Comparison of ENCODE assay signal across 9 cellular contexts in the genomic region with DNA sequence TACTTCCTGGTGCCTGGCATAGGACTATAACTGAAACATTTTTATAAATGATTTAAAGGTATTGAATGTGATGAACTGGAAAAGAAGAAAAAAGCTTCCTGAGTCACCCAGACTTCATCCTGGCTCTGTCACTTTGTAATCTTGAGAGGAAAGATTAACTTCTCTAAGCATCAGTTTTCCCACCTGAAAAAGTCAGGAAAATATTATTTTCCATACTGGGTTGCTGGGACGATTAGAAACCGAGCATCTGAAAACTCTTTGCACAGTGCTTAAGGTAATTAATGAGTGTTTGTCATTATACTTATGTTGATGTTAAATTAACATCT.
DNase-seq lines count a peak whose midpoint lies in the region; TF ChIP-seq lines count a peak whose summit lies in the region.
"Had no signal": no experiment of that assay in that cellular context is flagged by ENCODE, and none has a peak within 500 bp of the region (broad histone marks: within the 10 kb centered on the region; RNA-seq: fewer than 3 reads in every experiment).

No MANE protein-coding gene starts in this region.

- H3K4me3 Mint-ChIP-seq in T-helper 1 cell treated with Interleukin-12 subunit alpha and Interleukin-12 subunit beta and Interleukin-4 antibody, amounts not matched to agents 30 μg/mL and 1 μg/mL, for 36 hours = no peak overlapping the region
- H3K4me3 Mint-ChIP-seq: effector memory CD8-positive, alpha-beta T cell had no signal

- no peak for TF ChIP-seq CTCF in WI38 (IDR thresholded peaks at IDR 0.05; ENCODE audit: low read depth, low read length)
- TF ChIP-seq CTCF in foreskin fibroblast (IDR thresholded peaks at IDR 0.05; ENCODE audit: low read depth, low read length) = no peak

- H3K4me1 Mint-ChIP-seq in T-helper 1 cell treated with Interleukin-12 subunit alpha and Interleukin-12 subunit beta and Interleukin-4 antibody, amounts not matched to agents 30 μg/mL and 1 μg/mL, for 36 hours (ENCODE audit: low read depth) = peaks cover 45% of the 10 kb centered on the region

- no peaks in the 10 kb centered on the region for H3K9me3 ChIP-seq in skeletal muscle tissue (ENCODE audit: control insufficient read depth in 3 of 3, low read length in 3 of 3)

- no peaks in the 10 kb centered on the region for H3K36me3 ChIP-seq in skeletal muscle tissue (ENCODE audit: control insufficient read depth in 3 of 3, insufficient read depth in 3 of 3, low read length in 3 of 3)

- no peaks in the 10 kb centered on the region for H3K27me3 ChIP-seq in skeletal muscle tissue (ENCODE audit: control insufficient read depth in 3 of 3, insufficient read depth in 3 of 3, low read length in 3 of 3)

- H3K4me1 ChIP-seq in skeletal muscle tissue (ENCODE audit: control insufficient read depth in 3 of 3, insufficient read depth in 3 of 3, low read length in 3 of 3) = peaks cover 34 to 48% (median 41%) of the 10 kb centered on the region in 3 donors

- H3K27ac ChIP-seq in skeletal muscle tissue (ENCODE audit: low read depth, low read length) = peak overlapping the region; percentile 55

- no peaks in the 10 kb centered on the region for H3K9me3 Mint-ChIP-seq in T-helper 1 cell treated with Interleukin-12 subunit alpha and Interleukin-12 subunit beta and Interleukin-4 antibody, amounts not matched to agents 30 μg/mL and 1 μg/mL, for 36 hours
- H3K9me3 Mint-ChIP-seq: effector memory CD8-positive, alpha-beta T cell had no signal

- H3K9ac ChIP-seq in skeletal muscle tissue (ENCODE audit: low read depth in 1 of 3, low read length in 3 of 3) = peak overlapping the region in 2 of 3 donors; percentile 42 to 54

- H3K27ac Mint-ChIP-seq in T-helper 1 cell treated with Interleukin-12 subunit alpha and Interleukin-12 subunit beta and Interleukin-4 antibody, amounts not matched to agents 30 μg/mL and 1 μg/mL, for 36 hours = peak overlapping the region; percentile 70

- H3K27me3 Mint-ChIP-seq in T-helper 1 cell treated with Interleukin-12 subunit alpha and Interleukin-12 subunit beta and Interleukin-4 antibody, amounts not matched to agents 30 μg/mL and 1 μg/mL, for 36 hours (ENCODE audit: low read depth) = no peaks in the 10 kb centered on the region

- DNase-seq in T-helper 1 cell (no peak), foreskin fibroblast (no peak), NCI-H774 (lab: John Stamatoyannopoulos, UW) (no peak)
- DNase-seq in activated CD4-positive, CD25-positive, alpha-beta regulatory T cell treated with anti-CD3 and anti-CD28 coated beads, Interleukin-2, amount 50 U/mL, for 72 hours = no peak
- no peak for DNase-seq in central memory CD4-positive, alpha-beta T cell
- DNase-seq: effector memory CD8-positive, alpha-beta T cell had no signal

- no peaks in the 10 kb centered on the region for H3K36me3 Mint-ChIP-seq in T-helper 1 cell treated with Interleukin-12 subunit alpha and Interleukin-12 subunit beta and Interleukin-4 antibody, amounts not matched to agents 30 μg/mL and 1 μg/mL, for 36 hours (ENCODE audit: low read depth)

- H3K4me3 ChIP-seq in WI38 (ENCODE audit: low read depth, low read length) (peak overlapping the region; percentile 45; the same call in 1 of the 2 replicates), foreskin fibroblast (ENCODE audit: low read depth in 1 of 2, low read length in 2 of 2) (peak overlapping the region; percentile 29 to 49), skeletal muscle tissue (ENCODE audit: low read length in 3 of 3) (peak overlapping the region in 2 of 3 donors; percentile 27 to 58)
